8 cellular contexts compared by ENCODE assay signal in the genomic region with DNA sequence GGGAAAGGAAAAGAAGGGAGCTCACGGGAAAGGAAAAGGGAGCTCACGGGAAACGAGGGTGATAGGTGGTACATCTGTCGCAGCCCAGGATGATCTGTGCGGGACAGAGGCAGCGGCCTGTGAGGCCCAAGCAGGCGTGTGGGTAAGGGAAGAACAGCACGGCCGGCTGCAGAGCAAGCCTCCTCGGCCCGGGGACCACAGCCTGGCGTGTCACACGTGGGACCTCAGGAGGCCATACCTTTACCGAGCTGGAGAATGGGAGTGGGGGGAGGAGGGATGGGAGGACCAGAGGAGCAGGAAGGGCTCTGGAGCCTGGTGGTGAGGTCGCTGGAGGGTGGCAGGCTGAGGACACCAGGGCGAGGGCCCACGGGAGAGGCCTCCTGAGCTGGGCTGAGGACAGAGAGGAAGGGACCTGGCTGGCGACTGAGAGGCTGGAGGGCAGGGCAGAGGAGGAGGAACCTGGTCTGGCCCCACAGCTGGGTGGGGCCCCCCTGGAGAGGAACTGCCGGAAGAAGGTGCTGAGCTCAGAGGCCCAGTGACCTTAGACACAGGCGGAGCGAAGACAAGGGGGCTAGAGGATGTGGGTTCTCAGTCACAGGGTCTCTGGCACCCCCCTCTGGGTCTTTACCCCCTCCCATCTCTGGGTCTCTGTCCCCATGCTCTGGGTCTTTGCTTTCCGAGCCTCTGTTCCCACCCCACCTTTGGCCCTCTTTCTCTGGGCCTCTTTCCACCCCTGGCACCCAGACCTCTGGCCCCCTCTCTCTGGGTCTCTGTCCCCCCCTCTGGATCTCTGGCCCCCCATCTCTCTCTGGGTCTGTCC. TPM values are rescaled to one million over a fixed set of nuclear protein-coding genes. Genes with fewer than 3 reads are reported as not detected.
DNase-seq lines count a peak whose midpoint lies in the region; ATAC-seq and TF ChIP-seq lines count a peak whose summit lies in the region.

No MANE protein-coding gene starts in this region.

- H3K27me3 ChIP-seq in H7 (ENCODE audit: control insufficient read depth, insufficient read depth, low read length) = no peaks in the 10 kb centered on the region
- no peaks in the 10 kb centered on the region for H3K27me3 ChIP-seq in NT2/D1 (ENCODE audit: insufficient read depth, insufficient read length)
- no peaks in the 10 kb centered on the region for H3K27me3 ChIP-seq in heart right ventricle
- H3K27me3 ChIP-seq in gastrocnemius medialis = no peaks in the 10 kb centered on the region

- peak; percentile 54 for DNase-seq in EH (ENCODE audit: low read depth)
- DNase-seq in H7 = peak; percentile 68
- DNase-seq in NT2/D1 (ENCODE audit: low read depth, low spot score) = no peak
- DNase-seq in activated effector memory CD4-positive, alpha-beta T cell treated with anti-CD3 and anti-CD28 coated beads, Interleukin-2, amount 50 U/mL, for 16 hours = peak; percentile 74
- peak; percentile 54 to 59 for DNase-seq in heart right ventricle
- peak in 1 of 2 donors; percentile 51 for DNase-seq in gastrocnemius medialis
- no peak for DNase-seq in NCI-H2196 treated with DMSO at 0.1 percent for 48 hours (lab: John Stamatoyannopoulos, UW; ENCODE audit: unreplicated experiment)

- H3K4me1 ChIP-seq in NT2/D1 (ENCODE audit: insufficient read depth, insufficient read length) (peaks cover 1% of the 10 kb centered on the region), heart right ventricle (peaks cover 15 to 50% (median 31%) of the 10 kb centered on the region in 9 donors), gastrocnemius medialis (peaks cover 27 to 33% of the 10 kb centered on the region in 2 donors)

- WGBS in heart right ventricle, 2 donors = 66 to 67% methylated on average over 22 of the region's 22 CpGs

- intact Hi-C loops in heart right ventricle (cut with DNase I) (loop anchor here in 5 of 10 donors (10.0 kb wide), 3 partner anchors 87 to 327 kb away; a partner anchor contains a TSS), gastrocnemius medialis (cut with DNase I; ENCODE audit: low total_unique reads) (no loop called here)

- H3K4me3 ChIP-seq in H7 (ENCODE audit: insufficient read depth, low read depth, low read length) = no peak overlapping the region
- no peak overlapping the region for H3K4me3 ChIP-seq in NT2/D1 (ENCODE audit: insufficient read length, low read depth)
- H3K4me3 ChIP-seq in heart right ventricle = peak overlapping the region in 1 of 10 donors; percentile 26
- H3K4me3 ChIP-seq in gastrocnemius medialis = no peak overlapping the region

- H3K27ac ChIP-seq in heart right ventricle (peak overlapping the region in 9 of 10 donors; percentile 15 to 96 (median 87)), gastrocnemius medialis (peak overlapping the region; percentile 89 to 99 (median 98))

- ATAC-seq in heart right ventricle (peak in 2 of 8 donors; percentile 3 to 31), gastrocnemius medialis (no peak), HG03159 (IDR thresholded peaks at IDR 0.05; ENCODE audit: unreplicated experiment) (no peak)

- TF ChIP-seq CTCF in heart right ventricle (IDR thresholded peaks at IDR 0.05) (no peak), gastrocnemius medialis (IDR thresholded peaks at IDR 0.05 in 4 of 5, conservative IDR thresholded peaks at IDR 0.05 in 1 of 5) (no peak)

- H3K9me3 ChIP-seq in NT2/D1 (ENCODE audit: insufficient read depth, low read length) (no peaks in the 10 kb centered on the region; the same call in 1 of the 2 replicates), heart right ventricle (no peaks in the 10 kb centered on the region), gastrocnemius medialis (no peaks in the 10 kb centered on the region)

- in situ Hi-C loops in gastrocnemius medialis (cut with MboI; ENCODE audit: low sequenced_read_pairs in 4 of 4) = loop anchor here in 2 of 4 donors (10.0 to 25.0 kb wide), 2 partner anchors 87 to 100 kb away; a partner anchor contains a TSS

- peak overlapping the region; percentile 44 for H3K9ac ChIP-seq in NT2/D1 (ENCODE audit: insufficient read length, low read depth)

- TF ChIP-seq POLR2A in gastrocnemius medialis (IDR thresholded peaks at IDR 0.05) = peak; percentile 32 to 55

- H3K36me3 ChIP-seq in H7 (replicated peaks; ENCODE audit: control insufficient read depth, insufficient read depth, low read length) = peaks cover 25% of the 10 kb centered on the region
- H3K36me3 ChIP-seq in NT2/D1 (ENCODE audit: insufficient read depth, insufficient read length, low read length) = peaks cover 41% of the 10 kb centered on the region
- H3K36me3 ChIP-seq in heart right ventricle = peaks cover 0 to 33% (median 10%) of the 10 kb centered on the region in 9 donors
- H3K36me3 ChIP-seq in gastrocnemius medialis = peaks cover 0 to 11% of the 10 kb centered on the region in 2 donors

RNA-seq across cellular contexts. Expression of a gene that starts 2.9 kb away (rescaled TPM):
- 2,437 and 3,282 TPM in 2 replicates for total RNA-seq in H7 (2014; rRNA removed; shearing (Covaris generic))
- total RNA-seq in heart right ventricle (1,000 to 10,000 TPM in 2 of 10 donors, 100 to 1,000 TPM in 8; 450 to 3,518 (median 637) TPM), gastrocnemius medialis (1,000 to 10,000 TPM in 3 of 4 donors, 100 to 1,000 TPM in 1; 894 to 1,364 (median 1,121) TPM)
- polyA plus RNA-seq in heart right ventricle = 1,000 to 10,000 TPM; 1,046 to 1,578 TPM

RNA-seq across cellular contexts. Expression of a gene that starts 7.6 kb away (rescaled TPM):
- 57.8 and 72.6 TPM in 2 replicates for total RNA-seq in H7 (2014; rRNA removed; shearing (Covaris generic))
- total RNA-seq in heart right ventricle = 10 to 100 TPM; 11.5 to 41.5 (median 19.5) TPM
- polyA plus RNA-seq in heart right ventricle = 10 to 100 TPM; 17.6 to 37.4 TPM
- total RNA-seq in gastrocnemius medialis = 10 to 100 TPM in 3 of 4 donors, 1 to 10 TPM in 1; 7.9 to 21.8 (median 18.0) TPM

RNA-seq across cellular contexts. Expression of a gene that starts 28.7 kb away (rescaled TPM):
- not detected in 2 replicates for total RNA-seq in H7 (2014; rRNA removed; shearing (Covaris generic))
- total RNA-seq in heart right ventricle (under 1 TPM in 1 of 10 donors, not detected in 9; 0.51 TPM), gastrocnemius medialis (not detected)
- polyA plus RNA-seq in heart right ventricle = under 1 TPM in 1 of 2 donors, not detected in 1; 0.17 TPM

RNA-seq across cellular contexts. Expression of a gene that starts 30.9 kb away (rescaled TPM):
- 35.2 and 50.2 TPM in 2 replicates for total RNA-seq in H7 (2014; rRNA removed; shearing (Covaris generic))
- total RNA-seq in heart right ventricle (100 to 1,000 TPM; 139 to 245 (median 201) TPM), gastrocnemius medialis (100 to 1,000 TPM; 110 to 221 (median 126) TPM)
- polyA plus RNA-seq in heart right ventricle = 100 to 1,000 TPM; 114 to 128 TPM

RNA-seq across cellular contexts. Expression of a gene that starts 31.4 kb away (rescaled TPM):
- 256 and 327 TPM in 2 replicates for total RNA-seq in H7 (2014; rRNA removed; shearing (Covaris generic))
- total RNA-seq in heart right ventricle (10 to 100 TPM; 40.1 to 60.4 (median 49.3) TPM), gastrocnemius medialis (100 to 1,000 TPM; 134 to 185 (median 146) TPM)
- polyA plus RNA-seq in heart right ventricle = 100 to 1,000 TPM in 1 of 2 donors, 10 to 100 TPM in 1; 60.1 to 108 TPM

Comparison
In these comparisons a context has a peak if more than half of its experiments do, and no peak if none do; other contexts are left out.
1. DNase-seq: peak in EH (single experiment), H7 (single experiment), activated effector memory CD4-positive, alpha-beta T cell treated with anti-CD3 and anti-CD28 coated beads, Interleukin-2, amount 50 U/mL, for 16 hours (single experiment) and heart right ventricle (2 of 2); none in NT2/D1 (single experiment) and NCI-H2196 treated with DMSO at 0.1 percent for 48 hours (single experiment).